ENCODE assay signal across 14 cellular contexts in genomic region chr19:39842693-39843435, GRCh38. TPM values are rescaled to one million over a fixed set of nuclear protein-coding genes. Genes with fewer than 3 reads are reported as not detected.
DNase-seq lines count a peak whose midpoint lies in the region; ATAC-seq and TF ChIP-seq lines count a peak whose summit lies in the region.
"Had no signal": no experiment of that assay in that cellular context is flagged by ENCODE, and none has a peak within 500 bp of the region (broad histone marks: within the 10 kb centered on the region; RNA-seq: fewer than 3 reads in every experiment).

No MANE protein-coding gene starts in this region.

- H3K4me1 ChIP-seq in ACC112 (ENCODE audit: control insufficient read depth, insufficient read depth, low read length, unreplicated experiment) (peaks cover 27% of the 10 kb centered on the region), GM23338 (ENCODE audit: insufficient read depth) (peaks cover 30% of the 10 kb centered on the region)

- intact Hi-C loops in activated CD8-positive, alpha-beta T cell treated with anti-CD3 and anti-CD28 coated beads for 36 hours (cut with micrococcal nuclease), result loop anchor here (5.0 kb wide), 1 partner anchor 51 kb away; no protein-coding TSS in a partner anchor

- H3K9me2 ChIP-seq in GM23338 (ENCODE audit: insufficient read depth), result no peaks in the 10 kb centered on the region

- H3K27me3 Mint-ChIP-seq in GM23338 (ENCODE audit: insufficient read depth, low read depth, poor library complexity), result peaks cover 6% of the 10 kb centered on the region
- no peaks in the 10 kb centered on the region for H3K27me3 Mint-ChIP-seq in activated CD8-positive, alpha-beta T cell treated with anti-CD3 and anti-CD28 coated beads for 36 hours
- H3K27me3 Mint-ChIP-seq in mesothelial cell of epicardium (ENCODE audit: low read depth), result no peaks in the 10 kb centered on the region

- TF ChIP-seq CTCF in GM23338 (conservative IDR thresholded peaks at IDR 0.05; ENCODE audit: low read depth in 2 of 2) (no peak), mesothelial cell of epicardium (IDR thresholded peaks at IDR 0.05; ENCODE audit: unreplicated experiment) (no peak)
- no peak for TF ChIP-seq CTCF in activated CD8-positive, alpha-beta T cell treated with anti-CD3 and anti-CD28 coated beads for 36 hours (IDR thresholded peaks at IDR 0.05)

- peaks cover 73% of the 10 kb centered on the region for H3K79me2 ChIP-seq in ACC112 (ENCODE audit: control insufficient read depth, insufficient read depth, low read length, unreplicated experiment)
- peaks cover 77% of the 10 kb centered on the region for H3K79me2 ChIP-seq in GM23338 (replicated peaks; ENCODE audit: insufficient read depth)

- DNase-seq in GM23338 (ENCODE audit: low spot score) (no peak), mesothelial cell of epicardium (ENCODE audit: low spot score in 2 of 2, unreplicated experiment in 2 of 2) (no peak), NCI-H526 (lab: John Stamatoyannopoulos, UW) (no peak), retina (no peak)
- DNase-seq in activated CD8-positive, alpha-beta T cell treated with anti-CD3 and anti-CD28 coated beads for 36 hours, result no peak
- no peak for DNase-seq in stimulated activated CD4-positive, alpha-beta T cell treated with anti-CD3 and anti-CD28 coated beads, Interleukin-2, amount 100 ng/mL, for 24 hours
- DNase-seq: activated gamma-delta T cell treated with Interleukin-2 at 50 U/mL for 16 hours; DMS 273 treated with DMSO at 0.1 percent for 48 hours; NCI-H748 treated with DMSO at 0.1 percent for 48 hours; stimulated activated CD4-positive, alpha-beta T cell treated with anti-CD3 and anti-CD28 coated beads, Interleukin-1b, Interleukin-23, amount 100 ng/mL, for 48 hours; T1000; thyroid gland had no signal

- peak overlapping the region; percentile 44; the same call in 1 of the 2 replicates for H3K27ac Mint-ChIP-seq in GM23338
- peak overlapping the region; percentile 60 for H3K27ac Mint-ChIP-seq in activated CD8-positive, alpha-beta T cell treated with anti-CD3 and anti-CD28 coated beads for 36 hours
- peak overlapping the region; percentile 63 for H3K27ac Mint-ChIP-seq in mesothelial cell of epicardium

- peaks cover 63% of the 10 kb centered on the region for H4K20me1 ChIP-seq in GM23338 (replicated peaks; ENCODE audit: insufficient read depth)

- 0 out of 2 replicates have a peak, but pooled peaks cover 3% of the 10 kb centered on the region for H3F3A ChIP-seq in GM23338 (replicated peaks; ENCODE audit: low read depth)

- H3K4me3 Mint-ChIP-seq in GM23338 (peak overlapping the region; percentile 11; the same call in 1 of the 3 replicates), mesothelial cell of epicardium (no peak overlapping the region)
- H3K4me3 Mint-ChIP-seq in activated CD8-positive, alpha-beta T cell treated with anti-CD3 and anti-CD28 coated beads for 36 hours, result peak overlapping the region; percentile 91

- CTCF ChIA-PET in activated CD8-positive, alpha-beta T cell treated with anti-CD3 and anti-CD28 coated beads for 36 hours (lab: Charles Lee), result interaction anchor here (1.0 to 5.8 kb wide), 13 partner anchors 9 to 247 kb away, joined by 3 to 63 read pairs (median 6); partner anchors contain the start of genes DYRK1B and PSMC4

- POLR2A ChIA-PET in activated CD8-positive, alpha-beta T cell treated with anti-CD3 and anti-CD28 coated beads for 36 hours (lab: Charles Lee), result interaction anchor here (0.6 to 2.1 kb wide), 5 partner anchors 9 to 1307 kb away, joined by 3 to 8 read pairs (median 4); partner anchors contain the start of gene DYRK1B

- H3K4me1 Mint-ChIP-seq in GM23338 (peaks cover 41% of the 10 kb centered on the region), mesothelial cell of epicardium (peaks cover 53% of the 10 kb centered on the region)
- H3K4me1 Mint-ChIP-seq in activated CD8-positive, alpha-beta T cell treated with anti-CD3 and anti-CD28 coated beads for 36 hours (ENCODE audit: low read depth), result peaks cover 46% of the 10 kb centered on the region

- ATAC-seq in GM23338, result no peak
- no peak for ATAC-seq in activated CD8-positive, alpha-beta T cell treated with anti-CD3 and anti-CD28 coated beads for 36 hours
- no peak for ATAC-seq in HG02798 (IDR thresholded peaks at IDR 0.05; ENCODE audit: poor library complexity, unreplicated experiment)

- H3K4me2 ChIP-seq in GM23338, result peak overlapping the region; percentile 65; the same call in 1 of the 2 replicates

- H3K36me3 ChIP-seq in ACC112 (ENCODE audit: insufficient read depth, low read length), result no peaks in the 10 kb centered on the region
- H3K36me3 ChIP-seq in GM23338 (ENCODE audit: insufficient read depth), result peaks cover 20% of the 10 kb centered on the region

- H3K9me3 Mint-ChIP-seq in GM23338 (peaks cover 3% of the 10 kb centered on the region; the same call in 2 of the 3 replicates), mesothelial cell of epicardium (no peaks in the 10 kb centered on the region)
- H3K9me3 Mint-ChIP-seq in activated CD8-positive, alpha-beta T cell treated with anti-CD3 and anti-CD28 coated beads for 36 hours, result no peaks in the 10 kb centered on the region

- no peaks in the 10 kb centered on the region for H3K27me3 ChIP-seq in ACC112 (ENCODE audit: insufficient read depth, low read length)
- no peaks in the 10 kb centered on the region for H3K27me3 ChIP-seq in GM23338 (ENCODE audit: insufficient read depth)
- H3K27me3 ChIP-seq: thyroid gland had no signal

- H3K36me3 Mint-ChIP-seq in GM23338 (ENCODE audit: low read depth) (peaks cover 28% of the 10 kb centered on the region), mesothelial cell of epicardium (peaks cover 1% of the 10 kb centered on the region)
- H3K36me3 Mint-ChIP-seq in activated CD8-positive, alpha-beta T cell treated with anti-CD3 and anti-CD28 coated beads for 36 hours (ENCODE audit: low read depth), result peaks cover 55% of the 10 kb centered on the region

- peak overlapping the region; percentile 71 for H3K4me3 ChIP-seq in ACC112 (ENCODE audit: low read depth, low read length)
- peak overlapping the region; percentile 24; the same call in 1 of the 2 replicates for H3K4me3 ChIP-seq in GM23338
- H3K4me3 ChIP-seq: thyroid gland had no signal

- H2AFZ ChIP-seq in ACC112 (ENCODE audit: low read length, unreplicated experiment) (no peak overlapping the region), GM23338 (no peak overlapping the region)

- no peak overlapping the region for H3K27ac ChIP-seq in ACC112 (ENCODE audit: low read depth, low read length)
- 0 out of 2 replicates have a peak overlapping the region, but pooled peaks have one; percentile 69 for H3K27ac ChIP-seq in GM23338 (ENCODE audit: low read depth)
- H3K27ac ChIP-seq: thyroid gland had no signal

TF ChIP-seq in GM23338, 12 proteins besides CTCF, POLR2A, EP300 and RAD21 (continues in another document):
- no peak for TF ChIP-seq ZNF331 (CRISPR knock-in tag; IDR thresholded peaks at IDR 0.05; ENCODE audit: low read depth)

RNA-seq across cellular contexts. Expression of gene FBL, which starts 3.3 kb away (rescaled TPM):
- total RNA-seq in GM23338 (2014; rRNA removed; shearing (Covaris generic)), result 403 and 426 TPM in 2 replicates
- polyA plus RNA-seq in GM23338 (2016; fragmentation: Nextera tagmentation; extraction: Ambion mirVana), result 553 and 579 TPM in 2 replicates
- 100 to 1,000 TPM; 901 to 905 TPM for total RNA-seq in activated CD8-positive, alpha-beta T cell treated with anti-CD3 and anti-CD28 coated beads for 36 hours
- 273 to 278 TPM (median 274 TPM) in 3 replicates for total RNA-seq in mesothelial cell of epicardium

RNA-seq across cellular contexts. Expression of gene DYRK1B, which starts 8.9 kb away (rescaled TPM):
- 8.6 and 8.9 TPM in 2 replicates for total RNA-seq in GM23338 (2014; rRNA removed; shearing (Covaris generic))
- 6.5 and 7.2 TPM in 2 replicates for polyA plus RNA-seq in GM23338 (2016; fragmentation: Nextera tagmentation; extraction: Ambion mirVana)
- 1 to 10 TPM; 5.4 to 7.0 TPM for total RNA-seq in activated CD8-positive, alpha-beta T cell treated with anti-CD3 and anti-CD28 coated beads for 36 hours
- 54.0 to 60.2 TPM (median 54.7 TPM) in 3 replicates for total RNA-seq in mesothelial cell of epicardium
